8 cellular contexts compared by ENCODE assay signal in genomic region chr10:23065549-23065948, GRCh38. TPM values are rescaled to one million over a fixed set of nuclear protein-coding genes. Genes with fewer than 3 reads are reported as not detected.
DNase-seq lines count a peak whose midpoint lies in the region; ATAC-seq and TF ChIP-seq lines count a peak whose summit lies in the region.

No MANE protein-coding gene starts in this region.

- intact Hi-C loops in ascending aorta (cut with DNase I) (loop anchor here (2.0 to 10.0 kb wide), 8 partner anchors 78 to 1541 kb away; partner anchors contain the start of genes BMI1 and SKIDA1), left cardiac atrium (cut with DNase I) (loop anchor here in 1 of 2 donors (10.0 kb wide), 1 partner anchor 71 kb away; no protein-coding TSS in a partner anchor), CD14-positive monocyte (cut with micrococcal nuclease) (loop anchor here in 1 of 2 donors (10.0 kb wide), 1 partner anchor 1071 kb away; no protein-coding TSS in a partner anchor)

- H3K27me3 Mint-ChIP-seq in CD14-positive monocyte (ENCODE audit: low read depth in 3 of 3), result peaks cover 0 to 3% (median 3%) of the 10 kb centered on the region in 3 donors

- no peak overlapping the region for H3K4me3 ChIP-seq in ascending aorta

- ATAC-seq in left cardiac atrium (peak; percentile 95 to 97), GM19351 (IDR thresholded peaks at IDR 0.05; ENCODE audit: unreplicated experiment) (no peak)

- H3K27me3 ChIP-seq in ascending aorta, result no peaks in the 10 kb centered on the region

- no peaks in the 10 kb centered on the region for H3K36me3 Mint-ChIP-seq in CD14-positive monocyte

- no peak overlapping the region for H3K4me3 Mint-ChIP-seq in CD14-positive monocyte

- H3K27ac Mint-ChIP-seq in CD14-positive monocyte, result no peak overlapping the region

- in situ Hi-C loops in G401 (cut with HindIII; ENCODE audit: low sequenced_read_pairs), result no loop called here

- peak; percentile 53 for DNase-seq in G401 (ENCODE audit: low spot score)
- DNase-seq in ascending aorta (ENCODE audit: low spot score in 2 of 2), result peak; percentile 26 to 90
- peak; percentile 83 for DNase-seq in left cardiac atrium
- DNase-seq in pulmonary artery endothelial cell (ENCODE audit: low read depth, low spot score), result peak; percentile 30
- DNase-seq in T-helper 1 cell, result no peak
- DNase-seq in SW 1271 (lab: John Stamatoyannopoulos, UW), result no peak
- DNase-seq in CD14-positive monocyte (ENCODE audit: low spot score), result no peak

- H3K9me3 Mint-ChIP-seq in CD14-positive monocyte, result no peaks in the 10 kb centered on the region

- no peaks in the 10 kb centered on the region for H3K36me3 ChIP-seq in ascending aorta

- H3K4me1 Mint-ChIP-seq in CD14-positive monocyte, result peaks cover 4% of the 10 kb centered on the region

- peaks cover 5 to 12% of the 10 kb centered on the region in 2 donors for H3K4me1 ChIP-seq in ascending aorta

- peak overlapping the region; percentile 54 to 83 for H3K27ac ChIP-seq in ascending aorta

- TF ChIP-seq CTCF in ascending aorta (IDR thresholded peaks at IDR 0.05), result no peak
- no peak for TF ChIP-seq CTCF in CD14-positive monocyte (IDR thresholded peaks at IDR 0.05)

- H3K9me3 ChIP-seq in ascending aorta, result no peaks in the 10 kb centered on the region

RNA-seq across cellular contexts. Expression of gene MSRB2, which starts 29.8 kb away (rescaled TPM):
- total RNA-seq in G401 (2014; rRNA removed; shearing (Covaris generic)), result 28.4 and 29.7 TPM in 2 replicates
- 38.0 TPM for total RNA-seq in ascending aorta
- total RNA-seq in left cardiac atrium, result 100 to 1,000 TPM in 1 of 2 donors, 10 to 100 TPM in 1; 99.7 to 100 TPM
- 6.4 and 9.0 TPM in 2 replicates for total RNA-seq in pulmonary artery endothelial cell
- 10 to 100 TPM; 31.6 to 37.3 TPM for polyA plus RNA-seq in CD14-positive monocyte

Comparison
In these comparisons a context has a peak if more than half of its experiments do, and no peak if none do; other contexts are left out.
1. DNase-seq: peak in G401 (single experiment), ascending aorta (2 of 2), left cardiac atrium (single experiment) and pulmonary artery endothelial cell (single experiment); none in T-helper 1 cell (0 of 5), SW 1271 (0 of 2) and CD14-positive monocyte (single experiment).